9 cellular contexts compared by ENCODE assay signal in genomic region chr10:101355307-101355706, GRCh38. TPM values are rescaled to one million over a fixed set of nuclear protein-coding genes. Genes with fewer than 3 reads are reported as not detected.
DNase-seq lines count a peak whose midpoint lies in the region; ATAC-seq and TF ChIP-seq lines count a peak whose summit lies in the region.
"Had no signal": no experiment of that assay in that cellular context is flagged by ENCODE, and none has a peak within 500 bp of the region (broad histone marks: within the 10 kb centered on the region; RNA-seq: fewer than 3 reads in every experiment).

No MANE protein-coding gene starts in this region.

- H3K27me3 ChIP-seq in HUES6 (ENCODE audit: control insufficient read depth, insufficient read depth, low read length) (peaks cover 3% of the 10 kb centered on the region; the same call in 1 of the 2 replicates), brain microvascular endothelial cell (replicated peaks) (no peaks in the 10 kb centered on the region), mucosa of rectum (ENCODE audit: control insufficient read depth in 2 of 2, insufficient read depth in 2 of 2, low read length in 2 of 2) (no peaks in the 10 kb centered on the region)

- peak overlapping the region; percentile 83 for H3K4me3 ChIP-seq in AG10803 (ENCODE audit: low read length)
- peak overlapping the region; percentile 71 for H3K4me3 ChIP-seq in HUES6 (ENCODE audit: low read depth, low read length)
- H3K4me3 ChIP-seq in brain microvascular endothelial cell (ENCODE audit: low read depth, low read length) = peak overlapping the region; percentile 86
- H3K4me3 ChIP-seq in mucosa of rectum (ENCODE audit: low read length in 2 of 2) = peak overlapping the region; percentile 84 to 91

- in situ Hi-C loops in brain microvascular endothelial cell (cut with HindIII; ENCODE audit: low pct_ligation_motif_present, low sequenced_read_pairs) = no loop called here

- ATAC-seq in GM19467 (IDR thresholded peaks at IDR 0.05; ENCODE audit: unreplicated experiment) = no peak
- ATAC-seq in HG02571 (IDR thresholded peaks at IDR 0.05; ENCODE audit: unreplicated experiment) = no peak
- ATAC-seq: sciatic nerve had no signal

- no peak overlapping the region for H3K9ac ChIP-seq in HUES6 (ENCODE audit: low read length)
- no peak overlapping the region for H3K9ac ChIP-seq in mucosa of rectum (ENCODE audit: low read depth in 1 of 2, low read length in 2 of 2)

- TF ChIP-seq CTCF in AG10803 (conservative IDR thresholded peaks at IDR 0.05; ENCODE audit: low read length) = no peak
- no peak for TF ChIP-seq CTCF in brain microvascular endothelial cell (IDR thresholded peaks at IDR 0.05; ENCODE audit: low read depth, low read length, missing control alignments)
- TF ChIP-seq CTCF in GM10266 (IDR thresholded peaks at IDR 0.05; ENCODE audit: control insufficient read depth, insufficient read depth, low read depth, missing control alignments) = no peak

- no peak overlapping the region for H3K27ac ChIP-seq in HUES6 (ENCODE audit: low read depth, low read length)
- H3K27ac ChIP-seq in brain microvascular endothelial cell = no peak overlapping the region
- no peak overlapping the region for H3K27ac ChIP-seq in mucosa of rectum (ENCODE audit: low read depth in 2 of 2, low read length in 2 of 2)

- H3K36me3 ChIP-seq in HUES6 (ENCODE audit: control insufficient read depth, insufficient read depth, low read length) (no peaks in the 10 kb centered on the region), brain microvascular endothelial cell (replicated peaks) (no peaks in the 10 kb centered on the region), mucosa of rectum (ENCODE audit: control insufficient read depth in 2 of 2, insufficient read depth in 2 of 2, low read length in 2 of 2) (no peaks in the 10 kb centered on the region)

- peaks cover 17% of the 10 kb centered on the region; the same call in 1 of the 2 replicates for H3K4me1 ChIP-seq in HUES6 (ENCODE audit: control insufficient read depth, insufficient read depth, low read length)
- H3K4me1 ChIP-seq in mucosa of rectum (ENCODE audit: control insufficient read depth in 2 of 2, insufficient read depth in 2 of 2, low read length in 2 of 2) = peaks cover 11% of the 10 kb centered on the region in 2 donors

- DNase-seq in AG10803 (ENCODE audit: low read depth) (no peak), brain microvascular endothelial cell (no peak), GM10266 (ENCODE audit: extremely low spot score) (no peak), H4 (ENCODE audit: low spot score) (no peak)

- H3K9me3 ChIP-seq in HUES6 (ENCODE audit: control insufficient read depth, insufficient read depth, low read depth, low read length) = no peaks in the 10 kb centered on the region
- H3K9me3 ChIP-seq in mucosa of rectum (ENCODE audit: control insufficient read depth in 2 of 2, low read length in 2 of 2) = no peaks in the 10 kb centered on the region

RNA-seq across cellular contexts. Expression of gene BTRC, which starts 1.3 kb away (rescaled TPM):
- 9.2 and 9.3 TPM in 2 replicates for total RNA-seq in H4 (2014; rRNA removed; shearing (Covaris generic))
